ENCODE assay signal across 20 cellular contexts in genomic region chr14:58697266-58697926, GRCh38. TPM values are rescaled to one million over a fixed set of nuclear protein-coding genes. Genes with fewer than 3 reads are reported as not detected.
A peak's percentile ranks its signal among the peaks of the same experiment; 100 is the strongest.
DNase-seq lines count a peak whose midpoint lies in the region; ATAC-seq, FAIRE-seq and TF ChIP-seq lines count a peak whose summit lies in the region.
"Had no signal": no experiment of that assay in that cellular context is flagged by ENCODE, and none has a peak within 500 bp of the region (broad histone marks: within the 10 kb centered on the region; RNA-seq: fewer than 3 reads in every experiment).

No MANE protein-coding gene starts in this region.

- H3K4me1 Mint-ChIP-seq in WTC11 (peaks cover 24% of the 10 kb centered on the region), progenitor cell of endocrine pancreas (ENCODE audit: low read depth) (peaks cover 14% of the 10 kb centered on the region)
- H3K4me1 Mint-ChIP-seq: CD4-positive, alpha-beta memory T cell; IgD-negative memory B cell had no signal

- H3K36me3 ChIP-seq in iPS-18a (ENCODE audit: control insufficient read depth, low read depth, low read length), result no peaks in the 10 kb centered on the region
- H3K36me3 ChIP-seq: BLaER1 treated with 17β-estradiol and CSF1 and Interleukin-3, amounts not matched to agents 10 nM and 100 nM had no signal

- H3K27me3 Mint-ChIP-seq in WTC11 (ENCODE audit: low read depth) (no peaks in the 10 kb centered on the region), progenitor cell of endocrine pancreas (no peaks in the 10 kb centered on the region)

- H3K4me3 Mint-ChIP-seq in WTC11 (no peak overlapping the region), progenitor cell of endocrine pancreas (ENCODE audit: low read depth) (no peak overlapping the region)
- H3K4me3 Mint-ChIP-seq: CD4-positive, alpha-beta memory T cell; IgD-negative memory B cell had no signal

- peak; percentile 86 for ATAC-seq in WTC11

- FAIRE-seq in urothelium cell line (lab: Jason Lieb, UNC), result peak; percentile 77
- FAIRE-seq: G401.6 had no signal

- no peak overlapping the region for H3K4me3 ChIP-seq in iPS-18a (ENCODE audit: low read length)
- H3K4me3 ChIP-seq: BLaER1 treated with 17β-estradiol and CSF1 and Interleukin-3, amounts not matched to agents 10 nM and 100 nM; PC-9 had no signal

- no peaks in the 10 kb centered on the region for H3K27me3 ChIP-seq in iPS-18a (ENCODE audit: control insufficient read depth, insufficient read depth, low read length)
- H3K27me3 ChIP-seq: BLaER1 treated with 17β-estradiol and CSF1 and Interleukin-3, amounts not matched to agents 10 nM and 100 nM had no signal

- POLR2A ChIA-PET in WTC11 (lab: Charles Lee), result no interaction called here

- peak in 2 of 3 experiments; percentile 26 to 44 for DNase-seq in NCI-H1417 (lab: John Stamatoyannopoulos, UW)
- DNase-seq in NCI-H1417 treated with DMSO at 0.1 percent for 48 hours (lab: John Stamatoyannopoulos, UW), result no peak
- DNase-seq in WTC11 (ENCODE audit: low spot score), result no peak
- no peak for DNase-seq in urothelium cell line (ENCODE audit: low spot score)
- DNase-seq in NCI-H1105 treated with DMSO at 0.1 percent for 48 hours (lab: John Stamatoyannopoulos, UW), result no peak
- DNase-seq in iPS-NIHi11 (ENCODE audit: low spot score), result no peak
- no peak for DNase-seq in progenitor cell of endocrine pancreas (ENCODE audit: low spot score, unreplicated experiment)
- DNase-seq: 8988T; CD4-positive, alpha-beta memory T cell; Karpas-422; MV-4-11; NCI-H226; PC-9; RPMI8226; SHP77 treated with DMSO at 0.1 percent for 48 hours; SK-N-SH had no signal

- H3K27ac ChIP-seq in iPS-18a (ENCODE audit: low read length), result peak overlapping the region; percentile 12
- H3K27ac ChIP-seq: BLaER1 treated with 17β-estradiol and CSF1 and Interleukin-3, amounts not matched to agents 10 nM and 100 nM; PC-9 had no signal

- H3K4me1 ChIP-seq in iPS-18a (ENCODE audit: control insufficient read depth, low read depth, low read length), result peaks cover 12% of the 10 kb centered on the region

- H3K36me3 Mint-ChIP-seq in WTC11 (no peaks in the 10 kb centered on the region), progenitor cell of endocrine pancreas (ENCODE audit: insufficient read depth) (no peaks in the 10 kb centered on the region)
- H3K36me3 Mint-ChIP-seq: CD4-positive, alpha-beta memory T cell had no signal

- H3K9me3 ChIP-seq in iPS-18a (ENCODE audit: control insufficient read depth, low read depth, low read length), result no peaks in the 10 kb centered on the region
- H3K9me3 ChIP-seq: SK-N-SH had no signal

- no peak overlapping the region for H3K9ac ChIP-seq in iPS-18a (ENCODE audit: low read length)
- H3K9ac ChIP-seq: BLaER1 treated with 17β-estradiol and CSF1 and Interleukin-3, amounts not matched to agents 10 nM and 100 nM; SK-N-SH had no signal

- CTCF ChIA-PET in WTC11 (lab: Charles Lee), result no interaction called here

- H3K9me3 Mint-ChIP-seq in WTC11 (peaks cover 4% of the 10 kb centered on the region; the same call in 1 of the 2 replicates), progenitor cell of endocrine pancreas (ENCODE audit: low read depth) (no peaks in the 10 kb centered on the region)

- H3K27ac Mint-ChIP-seq in WTC11 (peak overlapping the region; percentile 39), progenitor cell of endocrine pancreas (no peak overlapping the region)
- H3K27ac Mint-ChIP-seq: CD4-positive, alpha-beta memory T cell; IgD-negative memory B cell had no signal

- TF ChIP-seq CTCF in WTC11 (IDR thresholded peaks at IDR 0.05) (no peak), progenitor cell of endocrine pancreas (IDR thresholded peaks at IDR 0.05; ENCODE audit: unreplicated experiment) (no peak)

TF ChIP-seq in WTC11, 78 proteins besides CTCF, POLR2A, EP300 and RAD21:
- 0 out of 2 replicates have a peak, but pooled peaks have one; percentile 8 for TF ChIP-seq HMGA2 (CRISPR knock-in tag; IDR thresholded peaks at IDR 0.05)
- TF ChIP-seq FOXJ3 (CRISPR knock-in tag; IDR thresholded peaks at IDR 0.05; ENCODE audit: borderline replicate concordance), result no peak
- no peak for TF ChIP-seq ZBTB43 (CRISPR knock-in tag; IDR thresholded peaks at IDR 0.05)

RNA-seq across cellular contexts. Expression of gene DACT1, which starts 59.6 kb away (rescaled TPM):
- 19.8 to 21.2 TPM (median 20.2 TPM) in 3 replicates for total RNA-seq in WTC11 (2021)
- total RNA-seq in progenitor cell of endocrine pancreas, result 5.5 and 8.2 TPM in 2 replicates
- total RNA-seq: PC-9 had no signal

Comparison
In these comparisons a context has a peak if more than half of its experiments do, and no peak if none do; other contexts are left out.
1. DNase-seq: peak in NCI-H1417 (2 of 3); none in NCI-H1417 treated with DMSO at 0.1 percent for 48 hours (single experiment), WTC11 (single experiment), urothelium cell line (single experiment), NCI-H1105 treated with DMSO at 0.1 percent for 48 hours (single experiment), iPS-NIHi11 (single experiment) and progenitor cell of endocrine pancreas (single experiment).